1 cellular context compared by ENCODE assay signal in genomic region chr3:141368062-141368924, GRCh38.
A peak's percentile ranks its signal among the peaks of the same experiment; 100 is the strongest.
TF ChIP-seq lines count a peak whose summit lies in the region.

Gene ZBTB38, plus strand, starts transcription at chr3:141368504. Its CDS starts 73,885 bp downstream, at chr3:141442389.

TF ChIP-seq in HepG2, 621 proteins besides CTCF, POLR2A, EP300 and RAD21 (continued from another document and continues in another):
- TF ChIP-seq CREM (IDR thresholded peaks at IDR 0.05) = peak; percentile 92
- TF ChIP-seq CREM (CRISPR knock-in tag; IDR thresholded peaks at IDR 0.05) = 0 out of 2 replicates have a peak, but pooled peaks have one; percentile 13
- TF ChIP-seq ZNF660 (CRISPR knock-in tag; IDR thresholded peaks at IDR 0.05; ENCODE audit: borderline replicate concordance, low read depth) = no peak
- no peak for TF ChIP-seq NBN (conservative IDR thresholded peaks at IDR 0.05)
- peak; percentile 82 for TF ChIP-seq MED8 (CRISPR knock-in tag; IDR thresholded peaks at IDR 0.05; ENCODE audit: insufficient replicate concordance)
- 0 out of 2 replicates have a peak, but pooled peaks have one; percentile 36 for TF ChIP-seq ZBTB4 (CRISPR knock-in tag; IDR thresholded peaks at IDR 0.05; ENCODE audit: borderline replicate concordance)
- TF ChIP-seq ZNF792 (CRISPR knock-in tag; IDR thresholded peaks at IDR 0.05) = peak; percentile 76
- peak; percentile 85 for TF ChIP-seq IKZF5 (CRISPR knock-in tag; IDR thresholded peaks at IDR 0.05)
- TF ChIP-seq, protein P1, sequence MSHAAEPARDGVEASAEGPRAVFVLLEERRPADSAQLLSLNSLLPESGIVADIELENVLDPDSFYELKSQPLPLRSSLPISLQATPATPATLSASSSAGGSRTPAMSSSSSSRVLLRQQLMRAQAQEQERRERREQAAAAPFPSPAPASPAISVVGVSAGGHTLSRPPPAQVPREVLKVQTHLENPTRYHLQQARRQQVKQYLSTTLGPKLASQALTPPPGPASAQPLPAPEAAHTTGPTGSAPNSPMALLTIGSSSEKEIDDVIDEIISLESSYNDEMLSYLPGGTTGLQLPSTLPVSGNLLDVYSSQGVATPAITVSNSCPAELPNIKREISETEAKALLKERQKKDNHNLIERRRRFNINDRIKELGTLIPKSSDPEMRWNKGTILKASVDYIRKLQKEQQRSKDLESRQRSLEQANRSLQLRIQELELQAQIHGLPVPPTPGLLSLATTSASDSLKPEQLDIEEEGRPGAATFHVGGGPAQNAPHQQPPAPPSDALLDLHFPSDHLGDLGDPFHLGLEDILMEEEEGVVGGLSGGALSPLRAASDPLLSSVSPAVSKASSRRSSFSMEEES (CRISPR knock-in tag; IDR thresholded peaks at IDR 0.05) = peak; percentile 74
- TF ChIP-seq ZNF780A (CRISPR knock-in tag; IDR thresholded peaks at IDR 0.05) = no peak
- TF ChIP-seq MAFG (CRISPR knock-in tag; IDR thresholded peaks at IDR 0.05) = no peak
- TF ChIP-seq ARNT2 (CRISPR knock-in tag; IDR thresholded peaks at IDR 0.05; ENCODE audit: low read depth) = peak; percentile 79
- TF ChIP-seq ZNF263 (CRISPR knock-in tag; IDR thresholded peaks at IDR 0.05) = peak; percentile 45
- no peak; the same call in 1 of the 2 replicates for TF ChIP-seq ZNF607 (CRISPR knock-in tag; IDR thresholded peaks at IDR 0.05; ENCODE audit: borderline replicate concordance)
- TF ChIP-seq ZNF501 (CRISPR knock-in tag; IDR thresholded peaks at IDR 0.05) = peak; percentile 72
- no peak; the same call in 1 of the 2 replicates for TF ChIP-seq YEATS4 (CRISPR knock-in tag; IDR thresholded peaks at IDR 0.05; ENCODE audit: borderline replicate concordance)
- peak; percentile 91; the same call in 1 of the 2 replicates for TF ChIP-seq MTERF4 (CRISPR knock-in tag; IDR thresholded peaks at IDR 0.05)
- peak; percentile 95 for TF ChIP-seq ELF3 (CRISPR knock-in tag; IDR thresholded peaks at IDR 0.05)
- peak; percentile 82; the same call in 1 of the 2 replicates for TF ChIP-seq ZNF761 (CRISPR knock-in tag; conservative IDR thresholded peaks at IDR 0.05)
- TF ChIP-seq FOXJ3 (CRISPR knock-in tag; IDR thresholded peaks at IDR 0.05; ENCODE audit: borderline replicate concordance) = peak; percentile 72; the same call in 1 of the 2 replicates
- no peak for TF ChIP-seq ZNF512B (CRISPR knock-in tag; IDR thresholded peaks at IDR 0.05; ENCODE audit: borderline replicate concordance)
- TF ChIP-seq GTF3A (CRISPR knock-in tag; conservative IDR thresholded peaks at IDR 0.05) = no peak
- no peak; the same call in 1 of the 2 replicates for TF ChIP-seq ZNF362 (CRISPR knock-in tag; IDR thresholded peaks at IDR 0.05; ENCODE audit: borderline replicate concordance)
- no peak for TF ChIP-seq ZNF841 (CRISPR knock-in tag; IDR thresholded peaks at IDR 0.05; ENCODE audit: borderline replicate concordance)
- peak; percentile 94 for TF ChIP-seq SALL1 (CRISPR knock-in tag; IDR thresholded peaks at IDR 0.05)
- TF ChIP-seq ZBTB2 (CRISPR knock-in tag; IDR thresholded peaks at IDR 0.05; ENCODE audit: low read depth) = no peak
- TF ChIP-seq ZNF589 (CRISPR knock-in tag; conservative IDR thresholded peaks at IDR 0.05) = no peak
- peak; percentile 82 for TF ChIP-seq KMT2A (CRISPR knock-in tag; IDR thresholded peaks at IDR 0.05)
- peak; percentile 94 for TF ChIP-seq PAXIP1 (CRISPR knock-in tag; conservative IDR thresholded peaks at IDR 0.05)
- TF ChIP-seq MTF1 (CRISPR knock-in tag; IDR thresholded peaks at IDR 0.05) = no peak; the same call in 1 of the 2 replicates
- no peak for TF ChIP-seq SIN3B (IDR thresholded peaks at IDR 0.05; ENCODE audit: low read length)
- TF ChIP-seq ZNF138 (CRISPR knock-in tag; IDR thresholded peaks at IDR 0.05; ENCODE audit: low read depth) = no peak
- TF ChIP-seq ATF7-NPFF (CRISPR knock-in tag; IDR thresholded peaks at IDR 0.05; ENCODE audit: low read depth) = peak; percentile 22; the same call in 1 of the 2 replicates
- peak; percentile 69; the same call in 1 of the 2 replicates for TF ChIP-seq TRIM24 (CRISPR knock-in tag; IDR thresholded peaks at IDR 0.05)
- peak; percentile 48; the same call in 1 of the 3 replicates for TF ChIP-seq MXI1 (IDR thresholded peaks at IDR 0.05; ENCODE audit: borderline replicate concordance, low read depth, low read length)
- TF ChIP-seq, protein P2, sequence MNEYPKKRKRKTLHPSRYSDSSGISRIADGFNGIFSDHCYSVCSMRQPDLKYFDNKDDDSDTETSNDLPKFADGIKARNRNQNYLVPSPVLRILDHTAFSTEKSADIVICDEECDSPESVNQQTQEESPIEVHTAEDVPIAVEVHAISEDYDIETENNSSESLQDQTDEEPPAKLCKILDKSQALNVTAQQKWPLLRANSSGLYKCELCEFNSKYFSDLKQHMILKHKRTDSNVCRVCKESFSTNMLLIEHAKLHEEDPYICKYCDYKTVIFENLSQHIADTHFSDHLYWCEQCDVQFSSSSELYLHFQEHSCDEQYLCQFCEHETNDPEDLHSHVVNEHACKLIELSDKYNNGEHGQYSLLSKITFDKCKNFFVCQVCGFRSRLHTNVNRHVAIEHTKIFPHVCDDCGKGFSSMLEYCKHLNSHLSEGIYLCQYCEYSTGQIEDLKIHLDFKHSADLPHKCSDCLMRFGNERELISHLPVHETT (CRISPR knock-in tag; conservative IDR thresholded peaks at IDR 0.05) = no peak
- no peak for TF ChIP-seq CSRNP2 (CRISPR knock-in tag; conservative IDR thresholded peaks at IDR 0.05; ENCODE audit: low read depth)
- 0 out of 2 replicates have a peak, but pooled peaks have one; percentile 33 for TF ChIP-seq ZBTB7A (CRISPR knock-in tag; IDR thresholded peaks at IDR 0.05)
- peak; percentile 38; the same call in 1 of the 2 replicates for TF ChIP-seq TBX3 (IDR thresholded peaks at IDR 0.05; ENCODE audit: borderline replicate concordance)
- peak; percentile 99 for TF ChIP-seq FOSL2 (CRISPR knock-in tag; IDR thresholded peaks at IDR 0.05)
- peak; percentile 67 for TF ChIP-seq ZNF547 (CRISPR knock-in tag; IDR thresholded peaks at IDR 0.05)
- no peak; the same call in 1 of the 2 replicates for TF ChIP-seq DPF2 (CRISPR knock-in tag; IDR thresholded peaks at IDR 0.05; ENCODE audit: borderline replicate concordance, low read depth)
- no peak for TF ChIP-seq CREBL2 (CRISPR knock-in tag; IDR thresholded peaks at IDR 0.05; ENCODE audit: borderline replicate concordance)
